Comparison of ENCODE assay signal across 22 cellular contexts in genomic region chr1:56157477-56157876, GRCh38.
A peak's percentile ranks its signal among the peaks of the same experiment; 100 is the strongest.
DNase-seq lines count a peak whose midpoint lies in the region; ATAC-seq lines count a peak whose summit lies in the region.
"Had no signal": no experiment of that assay in that cellular context is flagged by ENCODE, and none has a peak within 500 bp of the region (broad histone marks: within the 10 kb centered on the region; RNA-seq: fewer than 3 reads in every experiment).

No MANE protein-coding gene starts in this region.

- H3K36me3 ChIP-seq in H7 (replicated peaks; ENCODE audit: control insufficient read depth, insufficient read depth, low read length) = no peaks in the 10 kb centered on the region
- H3K36me3 ChIP-seq: Peyer's patch, SJSA1 had no signal

- H3K27me3 ChIP-seq in H7 (ENCODE audit: control insufficient read depth, insufficient read depth, low read length) = no peaks in the 10 kb centered on the region
- H3K27me3 ChIP-seq: Peyer's patch, SJSA1 had no signal

- no peak overlapping the region for H3K4me3 ChIP-seq in H7 (ENCODE audit: insufficient read depth, low read depth, low read length)
- H3K4me3 ChIP-seq: GM23338, Peyer's patch, SJSA1 had no signal

- DNase-seq in NCI-H510A treated with DMSO at 0.1 percent for 48 hours (lab: John Stamatoyannopoulos, UW) (peak; percentile 12), NCI-H510A (lab: John Stamatoyannopoulos, UW) (no peak), astrocyte of the hippocampus (ENCODE audit: low read depth, low spot score) (peak; percentile 44), renal cortical epithelial cell (ENCODE audit: low read depth) (peak; percentile 34), H7 (no peak), dedifferentiated amniotic fluid mesenchymal stem cell (ENCODE audit: extremely low spot score) (no peak), SHP77 treated with DMSO at 0.1 percent for 48 hours (lab: John Stamatoyannopoulos, UW) (no peak)
- DNase-seq: AML-193; C1 segment of cervical spinal cord; Calu3; CD8-positive, alpha-beta memory T cell; DMS153; GDM1; Karpas-422; NCI-H1694; NCI-H524 treated with DMSO at 0.1 percent for 48 hours; NCI-H82; Peyer's patch had no signal

- peak; percentile 47 for ATAC-seq in HG03432 (IDR thresholded peaks at IDR 0.05; ENCODE audit: unreplicated experiment)
- ATAC-seq: HCT116 had no signal

Comparison
In these comparisons a context has a peak if more than half of its experiments do, and no peak if none do; other contexts are left out.
1. DNase-seq: peak in NCI-H510A treated with DMSO at 0.1 percent for 48 hours (single experiment), astrocyte of the hippocampus (single experiment) and renal cortical epithelial cell (single experiment); none in NCI-H510A (single experiment), H7 (single experiment), dedifferentiated amniotic fluid mesenchymal stem cell (single experiment) and SHP77 treated with DMSO at 0.1 percent for 48 hours (single experiment).